Comparison of ENCODE assay signal across 8 cellular contexts in the genomic region with DNA sequence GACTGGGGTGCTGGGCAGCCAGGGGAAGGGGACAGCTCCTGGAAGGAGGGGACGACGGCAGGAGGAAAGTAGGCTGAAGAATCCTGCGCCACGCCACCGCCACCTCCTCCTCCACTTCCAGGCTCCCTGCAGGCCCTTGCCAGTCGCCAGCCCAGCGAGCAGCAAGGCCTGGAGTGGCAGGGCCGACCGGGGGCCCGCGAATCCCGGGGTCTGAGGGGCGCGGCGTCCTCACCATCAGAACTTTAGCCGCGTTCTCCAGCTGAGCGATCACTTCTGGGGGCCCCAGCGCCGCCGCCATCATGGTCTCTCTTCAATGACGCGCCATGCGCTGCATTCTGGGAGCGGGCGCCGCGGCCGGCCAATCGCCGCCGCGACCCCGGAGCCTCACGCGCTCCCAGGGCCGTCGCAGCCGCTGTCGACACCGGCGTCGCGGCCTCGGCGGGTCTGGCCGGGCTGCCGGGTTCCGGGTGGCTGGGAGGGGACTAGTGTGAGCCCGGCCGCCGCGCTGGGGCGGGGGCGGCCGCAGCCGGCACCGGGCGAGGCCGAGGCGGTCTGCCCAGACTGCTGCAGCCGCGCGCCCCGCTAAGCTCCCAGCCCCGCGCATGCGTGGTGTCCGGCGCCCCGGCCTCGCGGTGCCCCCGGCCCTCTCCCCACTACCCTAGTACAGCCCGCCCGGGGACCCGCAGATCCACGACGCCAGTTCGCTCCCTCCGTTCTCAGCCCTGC. TPM values are rescaled to one million over a fixed set of nuclear protein-coding genes. Genes with fewer than 3 reads are reported as not detected.
DNase-seq lines count a peak whose midpoint lies in the region; ATAC-seq, FAIRE-seq and TF ChIP-seq lines count a peak whose summit lies in the region.

A gene (minus strand): TSS at position 309 of the 726 bp plus-strand sequence. CDS start 8 bp downstream, at position 301.

- H2AFZ ChIP-seq in GM23338: peak within 1 kb of the TSS; percentile 99

- TF ChIP-seq POLR2A in thyroid gland (IDR thresholded peaks at IDR 0.05): peak in 1 of 2 donors; percentile 76

- peak within 1 kb of the TSS; percentile 96 for H3K27ac ChIP-seq in GM23338 (ENCODE audit: low read depth)
- H3K27ac ChIP-seq in pancreas: peak within 1 kb of the TSS; percentile 84 to 91 (median 88)
- H3K27ac ChIP-seq in thyroid gland: peak within 1 kb of the TSS; percentile 85 to 94 (median 90)

- peaks cover 22% of the 10 kb centered on the region for H4K20me1 ChIP-seq in GM23338 (replicated peaks; ENCODE audit: insufficient read depth)

- WGBS in pancreas, 2 donors: 1% methylated on average over 55 to 81 of the region's 81 CpGs
- 0 to 1% methylated on average over 6 to 24 of the region's 81 CpGs for WGBS in thyroid gland, 2 donors

- DNase-seq in GDM1 (lab: John Stamatoyannopoulos, UW) (peak; percentile 90), GM23338 (ENCODE audit: low spot score) (peak; percentile 89), LNCaP clone FGC (ENCODE audit: low read depth) (no peak), SKM-1 (lab: John Stamatoyannopoulos, UW; ENCODE audit: unreplicated experiment) (peak; percentile 45), glutamatergic neuron (peak; percentile 90), pancreas (peak; percentile 65 to 91 (median 78)), thyroid gland (peak; percentile 73 to 75)
- DNase-seq in activated naive CD4-positive, alpha-beta T cell treated with anti-CD3 and anti-CD28 coated beads, Interleukin-2, amount 50 U/mL, for 72 hours (ENCODE audit: low spot score in 2 of 2): peak; percentile 80 to 82

- H3K9me2 ChIP-seq in GM23338 (ENCODE audit: insufficient read depth): no peaks in the 10 kb centered on the region

- H3K36me3 ChIP-seq in GM23338 (ENCODE audit: insufficient read depth) (no peaks in the 10 kb centered on the region; the same call in 1 of the 2 replicates), pancreas (no peaks in the 10 kb centered on the region), thyroid gland (no peaks in the 10 kb centered on the region)

- H3K27me3 ChIP-seq in GM23338 (ENCODE audit: insufficient read depth): no peaks in the 10 kb centered on the region
- H3K27me3 ChIP-seq in pancreas: no peaks in the 10 kb centered on the region
- no peaks in the 10 kb centered on the region for H3K27me3 ChIP-seq in thyroid gland

- H3K4me1 Mint-ChIP-seq in GM23338 (peaks cover 13% of the 10 kb centered on the region), glutamatergic neuron (ENCODE audit: low read depth, unreplicated experiment) (peaks cover 3% of the 10 kb centered on the region)

- FAIRE-seq in pancreas (lab: Jason Lieb, UNC): no peak

- H3F3A ChIP-seq in GM23338 (replicated peaks; ENCODE audit: low read depth): no peaks in the 10 kb centered on the region

- H3K9me3 Mint-ChIP-seq in GM23338 (peaks cover 6% of the 10 kb centered on the region), glutamatergic neuron (ENCODE audit: unreplicated experiment) (peaks cover 6% of the 10 kb centered on the region)
- H3K9me3 Mint-ChIP-seq in activated naive CD4-positive, alpha-beta T cell treated with anti-CD3 and anti-CD28 coated beads, Interleukin-2, amount 50 U/mL, for 72 hours: no peaks in the 10 kb centered on the region

- peak within 1 kb of the TSS; percentile 81 for H3K4me2 ChIP-seq in GM23338

- intact Hi-C loops in pancreas (cut with DNase I) (no loop called here), thyroid gland (cut with DNase I) (no loop called here)

- ATAC-seq in GM23338 (peak; percentile 91), pancreas (peak; percentile 96 to 99 (median 96))
- ATAC-seq in activated naive CD4-positive, alpha-beta T cell treated with anti-CD3 and anti-CD28 coated beads, Interleukin-2, amount 50 U/mL, for 72 hours: peak; percentile 90 to 95

- H3K4me3 ChIP-seq in GM23338 (peak within 1 kb of the TSS; percentile 100), LNCaP clone FGC (ENCODE audit: low read depth, low read length) (peak within 1 kb of the TSS; percentile 90), pancreas (peak within 1 kb of the TSS; percentile 92 to 95 (median 95)), thyroid gland (replicated peaks in 1 of 3) (peak within 1 kb of the TSS; percentile 78 to 89 (median 88))

- H3K36me3 Mint-ChIP-seq in GM23338 (ENCODE audit: low read depth) (peaks cover 16% of the 10 kb centered on the region), glutamatergic neuron (ENCODE audit: unreplicated experiment) (no peaks in the 10 kb centered on the region)
- H3K36me3 Mint-ChIP-seq in activated naive CD4-positive, alpha-beta T cell treated with anti-CD3 and anti-CD28 coated beads, Interleukin-2, amount 50 U/mL, for 72 hours: peaks cover 8 to 29% of the 10 kb centered on the region in 2 donors

- H3K27ac Mint-ChIP-seq in GM23338: peak within 1 kb of the TSS; percentile 99
- H3K27ac Mint-ChIP-seq in activated naive CD4-positive, alpha-beta T cell treated with anti-CD3 and anti-CD28 coated beads, Interleukin-2, amount 50 U/mL, for 72 hours: peak within 1 kb of the TSS; percentile 98 to 99
- peak within 1 kb of the TSS; percentile 97 for H3K27ac Mint-ChIP-seq in glutamatergic neuron (ENCODE audit: unreplicated experiment)

- H3K27me3 Mint-ChIP-seq in GM23338 (ENCODE audit: insufficient read depth, low read depth, poor library complexity): peaks cover 12% of the 10 kb centered on the region
- peaks cover 2% of the 10 kb centered on the region for H3K27me3 Mint-ChIP-seq in glutamatergic neuron (ENCODE audit: unreplicated experiment)

- H3K9me3 ChIP-seq in pancreas (no peaks in the 10 kb centered on the region), thyroid gland (no peaks in the 10 kb centered on the region)

- peak within 1 kb of the TSS; percentile 92 for H3K4me3 Mint-ChIP-seq in GM23338
- peak within 1 kb of the TSS; percentile 97 for H3K4me3 Mint-ChIP-seq in glutamatergic neuron (ENCODE audit: unreplicated experiment)

- no peak for TF ChIP-seq CTCF in GM23338 (conservative IDR thresholded peaks at IDR 0.05; ENCODE audit: low read depth in 2 of 2)
- TF ChIP-seq CTCF in LNCaP clone FGC (IDR thresholded peaks at IDR 0.05; ENCODE audit: control insufficient read depth, extremely low read depth, insufficient read depth): no peak
- TF ChIP-seq CTCF in glutamatergic neuron (IDR thresholded peaks at IDR 0.05; ENCODE audit: partially characterized antibody, unreplicated experiment): no peak
- no peak for TF ChIP-seq CTCF in pancreas (IDR thresholded peaks at IDR 0.05)
- TF ChIP-seq CTCF in thyroid gland (IDR thresholded peaks at IDR 0.05): no peak

- peaks cover 49% of the 10 kb centered on the region for H3K79me2 ChIP-seq in GM23338 (replicated peaks; ENCODE audit: insufficient read depth)

- H3K4me1 ChIP-seq in GM23338 (ENCODE audit: insufficient read depth) (peaks cover 9% of the 10 kb centered on the region), pancreas (peaks cover 0 to 14% (median 8%) of the 10 kb centered on the region in 3 donors), thyroid gland (peaks cover 11% of the 10 kb centered on the region in 2 donors)

TF ChIP-seq in GM23338, 12 proteins besides CTCF, POLR2A, EP300 and RAD21:
- peak; percentile 44; the same call in 1 of the 2 replicates for TF ChIP-seq POLR2AphosphoS5 (IDR thresholded peaks at IDR 0.05; ENCODE audit: low read depth)
- TF ChIP-seq CREB1 (CRISPR knock-in tag; IDR thresholded peaks at IDR 0.05; ENCODE audit: low read depth): peak; percentile 94
- no peak for TF ChIP-seq NANOG (IDR thresholded peaks at IDR 0.05; ENCODE audit: borderline replicate concordance)

RNA-seq across cellular contexts. Expression of the gene that starts here (rescaled TPM):
- 56.7 and 57.8 TPM in 2 replicates for total RNA-seq in GM23338 (2014; rRNA removed; shearing (Covaris generic))
- polyA plus RNA-seq in GM23338 (2016; fragmentation: Nextera tagmentation; extraction: Ambion mirVana) (12.0 and 14.1 TPM in 2 replicates), pancreas (1 to 10 TPM; 2.4 to 3.7 TPM)
- 10 to 100 TPM; 25.0 to 26.9 TPM for total RNA-seq in activated naive CD4-positive, alpha-beta T cell treated with anti-CD3 and anti-CD28 coated beads, Interleukin-2, amount 50 U/mL, for 72 hours
- total RNA-seq in glutamatergic neuron (ENCODE audit: unreplicated experiment) (15.5 TPM), pancreas (1 to 10 TPM; 4.7 to 9.0 (median 5.9) TPM), thyroid gland (10 to 100 TPM; 15.7 to 30.8 (median 29.1) TPM)
